Comparison of ENCODE assay signal across 13 cellular contexts in genomic region chr9:88400021-88400420, GRCh38. TPM values are rescaled to one million over a fixed set of nuclear protein-coding genes. Genes with fewer than 3 reads are reported as not detected.
DNase-seq lines count a peak whose midpoint lies in the region; ATAC-seq and TF ChIP-seq lines count a peak whose summit lies in the region.
"Had no signal": no experiment of that assay in that cellular context is flagged by ENCODE, and none has a peak within 500 bp of the region (broad histone marks: within the 10 kb centered on the region; RNA-seq: fewer than 3 reads in every experiment).

No MANE protein-coding gene starts in this region.

- H3K27ac ChIP-seq in GM23248, result peak overlapping the region; percentile 77
- H3K27ac ChIP-seq in SK-N-SH (ENCODE audit: low read depth in 2 of 2, low read length in 1 of 2), result peak overlapping the region; percentile 37 to 71; a peak in 3 of 4 replicates
- H3K27ac ChIP-seq in fibroblast of lung (ENCODE audit: insufficient read depth, low read length), result peak overlapping the region; percentile 81

- H3K4me1 Mint-ChIP-seq in activated naive CD8-positive, alpha-beta T cell treated with anti-CD3 and anti-CD28 coated beads for 36 hours, result peaks cover 21% of the 10 kb centered on the region

- H3K36me3 Mint-ChIP-seq in activated naive CD8-positive, alpha-beta T cell treated with anti-CD3 and anti-CD28 coated beads for 36 hours, result peaks cover 23% of the 10 kb centered on the region

- no peaks in the 10 kb centered on the region for H3K9me3 ChIP-seq in GM23248 (ENCODE audit: low read depth)
- no peaks in the 10 kb centered on the region for H3K9me3 ChIP-seq in SK-N-SH
- no peaks in the 10 kb centered on the region for H3K9me3 ChIP-seq in fibroblast of lung (ENCODE audit: control insufficient read depth, insufficient read depth, low read depth, low read length)

- TF ChIP-seq CTCF in SK-N-SH (IDR thresholded peaks at IDR 0.05), result no peak
- TF ChIP-seq CTCF in fibroblast of lung (conservative IDR thresholded peaks at IDR 0.05 in 1 of 2, IDR thresholded peaks at IDR 0.05 in 1 of 2; ENCODE audit: low read depth in 1 of 2, low read length in 2 of 2), result no peak

- TF ChIP-seq EP300 in SK-N-SH (IDR thresholded peaks at IDR 0.05; ENCODE audit: borderline replicate concordance in 1 of 2, low read depth in 1 of 2, low read length in 1 of 2), result peak in 1 of 2 experiments; percentile 39; a peak in 1 of 4 replicates

- POLR2A ChIA-PET in SK-N-SH (lab: Yijun Ruan, JAX), result no interaction called here

- no peak overlapping the region for H3K4me3 Mint-ChIP-seq in activated naive CD8-positive, alpha-beta T cell treated with anti-CD3 and anti-CD28 coated beads for 36 hours

- peak overlapping the region; percentile 35 for H3K4me3 ChIP-seq in GM23248
- H3K4me3 ChIP-seq in SK-N-SH (ENCODE audit: low read depth in 2 of 2, low read length in 1 of 2), result no peak overlapping the region
- H3K4me3 ChIP-seq in fibroblast of lung (replicated peaks in 1 of 4; ENCODE audit: control extremely low read depth in 1 of 4, insufficient read depth in 1 of 4, low read depth in 3 of 4, low read length in 4 of 4), result no peak overlapping the region

- H3F3A ChIP-seq in GM23248 (ENCODE audit: insufficient read depth) (peaks cover 59% of the 10 kb centered on the region), SK-N-SH (replicated peaks; ENCODE audit: insufficient read depth) (peaks cover 21% of the 10 kb centered on the region)

- no peak for ATAC-seq in GM18520 (IDR thresholded peaks at IDR 0.05; ENCODE audit: unreplicated experiment)

- DNase-seq in GM23248 (peak; percentile 86), SK-N-SH (no peak), fibroblast of lung (ENCODE audit: low read depth in 2 of 2) (peak; percentile 60 to 92), renal cortical epithelial cell (ENCODE audit: low read depth) (peak; percentile 45), middle frontal gyrus (ENCODE audit: extremely low spot score, low spot score) (no peak), globus pallidus (ENCODE audit: low spot score) (no peak)
- no peak for DNase-seq in activated naive CD8-positive, alpha-beta T cell treated with anti-CD3 and anti-CD28 coated beads for 36 hours
- DNase-seq: activated CD4-positive, alpha-beta T cell treated with anti-CD3 and anti-CD28 coated beads for 4 hours; activated naive CD4-positive, alpha-beta T cell; KG1; kidney; NCI-H446 treated with DMSO at 0.1 percent for 48 hours had no signal

- H3K9me3 Mint-ChIP-seq in activated naive CD8-positive, alpha-beta T cell treated with anti-CD3 and anti-CD28 coated beads for 36 hours, result peaks cover 7% of the 10 kb centered on the region

- H3K36me3 ChIP-seq in GM23248 (ENCODE audit: low read depth) (no peaks in the 10 kb centered on the region), SK-N-SH (replicated peaks in 1 of 2; ENCODE audit: control insufficient read depth in 1 of 2, insufficient read depth in 2 of 2, low read length in 1 of 2) (peaks cover 0 to 19% of the 10 kb centered on the region in 2 experiments), fibroblast of lung (ENCODE audit: control insufficient read depth, insufficient read depth, low read length) (no peaks in the 10 kb centered on the region)

- H3K79me2 ChIP-seq in GM23248 (ENCODE audit: insufficient read depth), result peaks cover 96% of the 10 kb centered on the region
- peaks cover 100% of the 10 kb centered on the region for H3K79me2 ChIP-seq in SK-N-SH (ENCODE audit: insufficient read depth)
- peaks cover 91% of the 10 kb centered on the region for H3K79me2 ChIP-seq in fibroblast of lung (ENCODE audit: control insufficient read depth, insufficient read depth, low read length)

- in situ Hi-C loops in GM23248 (cut with MboI), result no loop called here

- H3K4me1 ChIP-seq in GM23248 (ENCODE audit: insufficient read depth) (peaks cover 33% of the 10 kb centered on the region), SK-N-SH (ENCODE audit: control insufficient read depth in 1 of 2, insufficient read depth in 2 of 2, low read depth in 1 of 2, low read length in 1 of 2) (peaks cover 15 to 29% of the 10 kb centered on the region in 2 experiments; a peak in 3 of 4 replicates), fibroblast of lung (ENCODE audit: control insufficient read depth, extremely low read depth, insufficient read depth, low read length) (peaks cover 24% of the 10 kb centered on the region)

- CTCF ChIA-PET in SK-N-SH (lab: Yijun Ruan, JAX), result no interaction called here

- H3K27me3 ChIP-seq in GM23248 (replicated peaks; ENCODE audit: insufficient read depth) (no peaks in the 10 kb centered on the region), SK-N-SH (ENCODE audit: insufficient read depth) (no peaks in the 10 kb centered on the region), fibroblast of lung (ENCODE audit: control insufficient read depth, insufficient read depth, low read length) (no peaks in the 10 kb centered on the region)

- H3K27ac Mint-ChIP-seq in activated naive CD8-positive, alpha-beta T cell treated with anti-CD3 and anti-CD28 coated beads for 36 hours, result no peak overlapping the region

- peaks cover 3% of the 10 kb centered on the region; the same call in 1 of the 2 replicates for H4K20me1 ChIP-seq in GM23248 (ENCODE audit: insufficient read depth)
- peaks cover 99% of the 10 kb centered on the region for H4K20me1 ChIP-seq in SK-N-SH (ENCODE audit: insufficient read depth)
- H4K20me1 ChIP-seq in fibroblast of lung (ENCODE audit: control insufficient read depth, extremely low read depth, insufficient read depth, low read length), result no peaks in the 10 kb centered on the region

- H3K27me3 Mint-ChIP-seq in activated naive CD8-positive, alpha-beta T cell treated with anti-CD3 and anti-CD28 coated beads for 36 hours, result no peaks in the 10 kb centered on the region

- H3K9me2 ChIP-seq in GM23248 (ENCODE audit: insufficient read depth) (no peaks in the 10 kb centered on the region), SK-N-SH (no peaks in the 10 kb centered on the region)

- WGBS in GM23248 (ENCODE audit: low coverage in 1 of 2, low lambda C conversion rate in 2 of 2, missing lambda C conversion rate in 2 of 2), 2 experiments, result 20% methylated on average over 3 of the region's 3 CpGs
- WGBS in SK-N-SH (ENCODE audit: low lambda C conversion rate), result 23% methylated on average over 2 of the region's 3 CpGs

- H3K9ac ChIP-seq in GM23248, result peak overlapping the region; percentile 52
- peak overlapping the region; percentile 15; the same call in 1 of the 2 replicates for H3K9ac ChIP-seq in SK-N-SH
- H3K9ac ChIP-seq in fibroblast of lung (ENCODE audit: insufficient read depth, low read length), result no peak overlapping the region

- peak overlapping the region; percentile 71 for H3K4me2 ChIP-seq in GM23248 (ENCODE audit: unreplicated experiment)
- H3K4me2 ChIP-seq in SK-N-SH, result peak overlapping the region; percentile 58
- H3K4me2 ChIP-seq in fibroblast of lung (ENCODE audit: extremely low read depth, insufficient read depth, low read length), result peak overlapping the region; percentile 88

- 0 out of 2 replicates have a peak overlapping the region, but pooled peaks have one; percentile 1 for H2AFZ ChIP-seq in GM23248
- no peak overlapping the region for H2AFZ ChIP-seq in SK-N-SH (ENCODE audit: low read depth)
- H2AFZ ChIP-seq in fibroblast of lung (ENCODE audit: low read length), result no peak overlapping the region

- no peak for TF ChIP-seq RAD21 in SK-N-SH (IDR thresholded peaks at IDR 0.05; ENCODE audit: low read length)

TF ChIP-seq in SK-N-SH, 30 proteins besides CTCF, POLR2A, EP300 and RAD21 (continues in another document):
- TF ChIP-seq TEAD4 (IDR thresholded peaks at IDR 0.05; ENCODE audit: borderline replicate concordance, insufficient read depth) (0 out of 2 replicates have a peak, but pooled peaks have one; percentile 46), YY1 (IDR thresholded peaks at IDR 0.05; ENCODE audit: low read depth) (no peak), RFX5 (IDR thresholded peaks at IDR 0.05; ENCODE audit: low read length) (no peak), SMC3 (IDR thresholded peaks at IDR 0.05; ENCODE audit: low read depth, low read length) (no peak)
- TF ChIP-seq, protein P1, sequence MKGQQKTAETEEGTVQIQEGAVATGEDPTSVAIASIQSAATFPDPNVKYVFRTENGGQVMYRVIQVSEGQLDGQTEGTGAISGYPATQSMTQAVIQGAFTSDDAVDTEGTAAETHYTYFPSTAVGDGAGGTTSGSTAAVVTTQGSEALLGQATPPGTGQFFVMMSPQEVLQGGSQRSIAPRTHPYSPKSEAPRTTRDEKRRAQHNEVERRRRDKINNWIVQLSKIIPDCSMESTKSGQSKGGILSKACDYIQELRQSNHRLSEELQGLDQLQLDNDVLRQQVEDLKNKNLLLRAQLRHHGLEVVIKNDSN (IDR thresholded peaks at IDR 0.05; ENCODE audit: borderline replicate concordance, low read depth), result 0 out of 2 replicates have a peak, but pooled peaks have one; percentile 5
- TF ChIP-seq, protein P2, sequence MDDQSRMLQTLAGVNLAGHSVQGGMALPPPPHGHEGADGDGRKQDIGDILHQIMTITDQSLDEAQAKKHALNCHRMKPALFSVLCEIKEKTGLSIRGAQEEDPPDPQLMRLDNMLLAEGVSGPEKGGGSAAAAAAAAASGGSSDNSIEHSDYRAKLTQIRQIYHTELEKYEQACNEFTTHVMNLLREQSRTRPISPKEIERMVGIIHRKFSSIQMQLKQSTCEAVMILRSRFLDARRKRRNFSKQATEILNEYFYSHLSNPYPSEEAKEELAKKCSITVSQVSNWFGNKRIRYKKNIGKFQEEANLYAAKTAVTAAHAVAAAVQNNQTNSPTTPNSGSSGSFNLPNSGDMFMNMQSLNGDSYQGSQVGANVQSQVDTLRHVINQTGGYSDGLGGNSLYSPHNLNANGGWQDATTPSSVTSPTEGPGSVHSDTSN (IDR thresholded peaks at IDR 0.05), result peak; percentile 44
- TF ChIP-seq, protein P3, sequence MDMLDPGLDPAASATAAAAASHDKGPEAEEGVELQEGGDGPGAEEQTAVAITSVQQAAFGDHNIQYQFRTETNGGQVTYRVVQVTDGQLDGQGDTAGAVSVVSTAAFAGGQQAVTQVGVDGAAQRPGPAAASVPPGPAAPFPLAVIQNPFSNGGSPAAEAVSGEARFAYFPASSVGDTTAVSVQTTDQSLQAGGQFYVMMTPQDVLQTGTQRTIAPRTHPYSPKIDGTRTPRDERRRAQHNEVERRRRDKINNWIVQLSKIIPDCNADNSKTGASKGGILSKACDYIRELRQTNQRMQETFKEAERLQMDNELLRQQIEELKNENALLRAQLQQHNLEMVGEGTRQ (IDR thresholded peaks at IDR 0.05; ENCODE audit: borderline replicate concordance, low read depth, low read length), result no peak

RNA-seq across cellular contexts. Expression of gene SPIN1, which starts 11.8 kb away (rescaled TPM):
- total RNA-seq in GM23248 (2014; rRNA removed; shearing (Covaris generic)), result 95.3 and 95.6 TPM in 2 replicates
- 56.9 and 58.4 TPM in 2 replicates for polyA plus RNA-seq in GM23248 (2016; fragmentation: Nextera tagmentation; extraction: Ambion mirVana)
- 35.8 and 47.2 TPM in 2 replicates for polyA plus RNA-seq in SK-N-SH (2012; rRNA removed)
- 52.9 and 54.4 TPM in 2 replicates for polyA plus RNA-seq in SK-N-SH (2012; cell fraction: cytosol; rRNA removed)
- 45.4 and 95.6 TPM in 2 replicates for polyA plus RNA-seq in SK-N-SH (2012; cell fraction: nucleus; rRNA removed)
- total RNA-seq in fibroblast of lung, result 88.1 and 121 TPM in 2 replicates
- polyA plus RNA-seq in fibroblast of lung, result 96.9 and 107 TPM in 2 replicates
- 51.2 and 60.4 TPM in 2 replicates for polyA plus RNA-seq in fibroblast of lung (2012)
- 27.0 and 30.1 TPM in 2 replicates for polyA minus RNA-seq in fibroblast of lung (ENCODE audit: low replicate concordance)
- 154 and 211 TPM in 2 replicates for total RNA-seq in renal cortical epithelial cell
- 10 to 100 TPM; 37.7 to 39.0 TPM for total RNA-seq in activated naive CD8-positive, alpha-beta T cell treated with anti-CD3 and anti-CD28 coated beads for 36 hours

Comparison
In these comparisons a context has a peak if more than half of its experiments do, and no peak if none do; other contexts are left out.
1. DNase-seq: peak in GM23248 (single experiment), fibroblast of lung (2 of 2) and renal cortical epithelial cell (single experiment); none in SK-N-SH (single experiment), activated naive CD8-positive, alpha-beta T cell treated with anti-CD3 and anti-CD28 coated beads for 36 hours (single experiment), middle frontal gyrus (single experiment) and globus pallidus (single experiment).
2. Peak in every context shown above with its lines, with median percentiles within 50 percentile points of each other: H3K27ac ChIP-seq and H3K4me2 ChIP-seq.